In genomic region chr11:12079726-12080556, GRCh38 we compare ENCODE assay signal across 8 cellular contexts. TPM values are rescaled to one million over a fixed set of nuclear protein-coding genes. Genes with fewer than 3 reads are reported as not detected.
DNase-seq lines count a peak whose midpoint lies in the region; ATAC-seq and TF ChIP-seq lines count a peak whose summit lies in the region.

No MANE protein-coding gene starts in this region.

- DNase-seq in AG04450 (ENCODE audit: low read depth, low spot score) (peak; percentile 90), Panc1 (ENCODE audit: low read depth, low spot score) (peak; percentile 87), esophagus muscularis mucosa (ENCODE audit: extremely low spot score) (peak; percentile 94), neural progenitor cell (ENCODE audit: low spot score) (no peak), globus pallidus (ENCODE audit: low spot score) (no peak), activated T-cell treated with anti-CD3 and anti-CD28 coated beads for 4 hours (no peak), NCI-H187 (lab: John Stamatoyannopoulos, UW) (no peak)
- DNase-seq in activated naive CD4-positive, alpha-beta T cell treated with anti-CD3 and anti-CD28 coated beads, Interleukin-2, amount 50 U/mL, for 16 hours = no peak

- H3K27ac ChIP-seq in AG04450 (ENCODE audit: low read depth, low read length) (peak overlapping the region; percentile 95), Panc1 (ENCODE audit: low read length) (peak overlapping the region; percentile 75), esophagus muscularis mucosa (replicated peaks in 1 of 4) (peak overlapping the region; percentile 85 to 91 (median 88)), neural progenitor cell (no peak overlapping the region)

- no peak overlapping the region for H3K9ac ChIP-seq in neural progenitor cell

- H3K27me3 ChIP-seq in AG04450 (ENCODE audit: control insufficient read depth, insufficient read depth, low read length) (no peaks in the 10 kb centered on the region), Panc1 (ENCODE audit: control insufficient read depth, insufficient read depth, low read length) (no peaks in the 10 kb centered on the region), esophagus muscularis mucosa (no peaks in the 10 kb centered on the region), neural progenitor cell (no peaks in the 10 kb centered on the region)

- peak overlapping the region; percentile 22 for H3K27ac Mint-ChIP-seq in neural progenitor cell

- H3K4me3 ChIP-seq in AG04450 (ENCODE audit: low read depth, low read length) = no peak overlapping the region; the same call in 1 of the 2 replicates
- H3K4me3 ChIP-seq in Panc1 (ENCODE audit: low read depth in 2 of 2, low read length in 2 of 2) = no peak overlapping the region
- peak overlapping the region in 1 of 4 donors; percentile 14 for H3K4me3 ChIP-seq in esophagus muscularis mucosa
- H3K4me3 ChIP-seq in neural progenitor cell = no peak overlapping the region

- no peaks in the 10 kb centered on the region for H3K36me3 ChIP-seq in Panc1 (ENCODE audit: control insufficient read depth, insufficient read depth, low read length)
- H3K36me3 ChIP-seq in esophagus muscularis mucosa = no peaks in the 10 kb centered on the region
- H3K36me3 ChIP-seq in neural progenitor cell = no peaks in the 10 kb centered on the region

- peaks cover 24% of the 10 kb centered on the region for H3K4me1 Mint-ChIP-seq in neural progenitor cell

- CTCF ChIA-PET in AG04450 (lab: Charles Lee) = no interaction called here
- CTCF ChIA-PET in Panc1 (lab: Charles Lee) = interaction anchor here (0.5 kb wide), 1 partner anchor 13 kb away, joined by 6 read pairs; no protein-coding TSS in a partner anchor

- ATAC-seq in Panc1 = peak; percentile 89

- H3K9me3 Mint-ChIP-seq in neural progenitor cell = no peaks in the 10 kb centered on the region

- no peak for TF ChIP-seq POLR2A in esophagus muscularis mucosa (IDR thresholded peaks at IDR 0.05; ENCODE audit: low read depth)

- in situ Hi-C loops in Panc1 (cut with HindIII; ENCODE audit: low pct_unique_long_range_greater_than_20kb, low sequenced_read_pairs) = no loop called here

- H3F3A ChIP-seq in neural progenitor cell (ENCODE audit: low read depth) = no peaks in the 10 kb centered on the region

- TF ChIP-seq EP300 in esophagus muscularis mucosa (IDR thresholded peaks at IDR 0.05) = peak; percentile 79

- TF ChIP-seq CTCF in AG04450 (IDR thresholded peaks at IDR 0.05; ENCODE audit: low read depth, low read length) (no peak), Panc1 (IDR thresholded peaks at IDR 0.05) (no peak), esophagus muscularis mucosa (IDR thresholded peaks at IDR 0.05) (peak in 1 of 3 experiments; percentile 20), neural progenitor cell (IDR thresholded peaks at IDR 0.05) (no peak)

- no peaks in the 10 kb centered on the region for H4K20me1 ChIP-seq in neural progenitor cell (ENCODE audit: low read depth)

- H3K36me3 Mint-ChIP-seq in neural progenitor cell = no peaks in the 10 kb centered on the region

- peaks cover 3% of the 10 kb centered on the region; the same call in 1 of the 2 replicates for H3K9me3 ChIP-seq in AG04450 (ENCODE audit: control insufficient read depth, insufficient read depth, low read length)
- no peaks in the 10 kb centered on the region; the same call in 1 of the 2 replicates for H3K9me3 ChIP-seq in Panc1 (ENCODE audit: control insufficient read depth, insufficient read depth, low read depth, low read length)
- H3K9me3 ChIP-seq in esophagus muscularis mucosa = no peaks in the 10 kb centered on the region
- no peaks in the 10 kb centered on the region for H3K9me3 ChIP-seq in neural progenitor cell (ENCODE audit: low read depth)

- no peak overlapping the region for H2AFZ ChIP-seq in neural progenitor cell (replicated peaks)

- H3K4me2 ChIP-seq in neural progenitor cell = no peak overlapping the region

- intact Hi-C loops in Panc1 (cut with micrococcal nuclease; ENCODE audit: unreplicated experiment) (no loop called here), esophagus muscularis mucosa (cut with DNase I) (no loop called here)

- WGBS in esophagus muscularis mucosa = 43% methylated on average over 13 of the region's 13 CpGs

- BruUV-seq in Panc1 (replicated peaks; lab: Mats Ljungman, UMichigan) = no TSS peak

- H3K4me3 Mint-ChIP-seq in neural progenitor cell = no peak overlapping the region

- H3K27me3 Mint-ChIP-seq in neural progenitor cell (ENCODE audit: insufficient read depth, low read depth) = peaks cover 5% of the 10 kb centered on the region

- H3K79me2 ChIP-seq in neural progenitor cell (ENCODE audit: low read depth) = no peaks in the 10 kb centered on the region

- H3K4me1 ChIP-seq in Panc1 (ENCODE audit: control insufficient read depth, insufficient read depth, low read length) (peaks cover 8% of the 10 kb centered on the region), esophagus muscularis mucosa (peaks cover 11 to 52% (median 39%) of the 10 kb centered on the region in 4 donors), neural progenitor cell (no peaks in the 10 kb centered on the region)

- POLR2A ChIA-PET in AG04450 (lab: Yijun Ruan, JAX) = no interaction called here
- POLR2A ChIA-PET in Panc1 (lab: Charles Lee) = interaction anchor here (0.7 kb wide), 1 partner anchor 12 kb away, joined by 8 read pairs; no protein-coding TSS in a partner anchor

RNA-seq across cellular contexts. Expression of gene MICAL2, which starts 30.4 kb away (rescaled TPM):
- polyA plus RNA-seq in AG04450 (2011; rRNA removed) = 171 and 222 TPM in 2 replicates
- 389 and 460 TPM in 2 replicates for polyA minus RNA-seq in AG04450 (2011; rRNA and poly(A)+ RNA removed)
- total RNA-seq in Panc1 (2021; ENCODE audit: unreplicated experiment) = 199 TPM
- polyA plus RNA-seq in Panc1 (2012; ENCODE audit: insufficient read length) = 183 TPM
- 100 to 1,000 TPM; 195 to 499 (median 259) TPM for total RNA-seq in esophagus muscularis mucosa
- 0.60 and 0.68 TPM in 2 replicates for total RNA-seq in neural progenitor cell (ENCODE audit: low replicate concordance)

Comparison
In these comparisons a context has a peak if more than half of its experiments do, and no peak if none do; other contexts are left out.
1. DNase-seq: peak in AG04450 (single experiment), Panc1 (single experiment) and esophagus muscularis mucosa (single experiment); none in neural progenitor cell (single experiment), globus pallidus (single experiment), activated T-cell treated with anti-CD3 and anti-CD28 coated beads for 4 hours (single experiment), activated naive CD4-positive, alpha-beta T cell treated with anti-CD3 and anti-CD28 coated beads, Interleukin-2, amount 50 U/mL, for 16 hours (single experiment) and NCI-H187 (0 of 2).
2. RNA of gene MICAL2, which starts 30.4 kb away (total RNA-seq): 195 to 499 TPM in esophagus muscularis mucosa and 199 TPM in Panc1 (single experiment); 0.60 to 0.68 TPM in neural progenitor cell; every median in the first group is over 100 times any median in the second.